ENCODE assay signal across 1 cellular context in genomic region chr19:41862445-41862986, GRCh38.
TF ChIP-seq lines count a peak whose summit lies in the region.

No MANE protein-coding gene starts in this region.

TF ChIP-seq in HepG2, 621 proteins besides CTCF, POLR2A, EP300 and RAD21:
- TF ChIP-seq NFAT5 (CRISPR knock-in tag; IDR thresholded peaks at IDR 0.05), result no peak
- 0 out of 2 replicates have a peak, but pooled peaks have one; percentile 9 for TF ChIP-seq RBFOX2 (IDR thresholded peaks at IDR 0.05; ENCODE audit: low read depth, low read length)
